ENCODE assay signal across 8 cellular contexts in the genomic region with DNA sequence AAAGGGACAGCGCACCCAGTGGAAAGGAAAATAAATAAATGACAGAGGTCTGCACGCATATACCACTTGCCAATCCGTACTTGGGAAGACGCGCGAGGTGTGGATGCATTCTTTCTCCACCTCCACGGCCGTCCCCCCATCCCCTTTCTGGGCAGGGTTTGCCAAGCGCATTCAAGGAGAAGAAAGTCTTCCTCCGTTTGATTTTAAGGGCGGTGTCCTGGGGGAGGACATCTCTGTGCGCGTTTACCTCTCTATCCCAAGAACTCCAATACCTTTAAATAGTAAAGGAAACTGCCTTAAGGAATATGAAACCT. TPM values are rescaled to one million over a fixed set of nuclear protein-coding genes. Genes with fewer than 3 reads are reported as not detected.
DNase-seq lines count a peak whose midpoint lies in the region; TF ChIP-seq lines count a peak whose summit lies in the region.

No MANE protein-coding gene starts in this region.

- H3K36me3 ChIP-seq in BE2C, result no peaks in the 10 kb centered on the region
- H3K36me3 ChIP-seq in Loucy (ENCODE audit: insufficient read depth, low read length), result no peaks in the 10 kb centered on the region
- H3K36me3 ChIP-seq in ectodermal cell (ENCODE audit: control insufficient read depth, insufficient read depth, low read length), result no peaks in the 10 kb centered on the region

- no peak overlapping the region for H3K27ac ChIP-seq in ectodermal cell (ENCODE audit: insufficient read depth, low read depth, low read length, poor library complexity, severe bottlenecking)

- H3K36me3 Mint-ChIP-seq in nephron (ENCODE audit: low read depth), result no peaks in the 10 kb centered on the region

- no peaks in the 10 kb centered on the region for H3K9me2 ChIP-seq in Loucy (replicated peaks; ENCODE audit: low read depth, low read length)

- H3K4me1 ChIP-seq in BE2C (no peaks in the 10 kb centered on the region), Loucy (ENCODE audit: insufficient read depth, low read length, poor library complexity, severe bottlenecking) (peaks cover 30% of the 10 kb centered on the region), ectodermal cell (ENCODE audit: control insufficient read depth, insufficient read depth, low read length) (peaks cover 5% of the 10 kb centered on the region)

- H3F3A ChIP-seq in Loucy (ENCODE audit: low read depth), result no peaks in the 10 kb centered on the region

- TF ChIP-seq CTCF in BE2C (IDR thresholded peaks at IDR 0.05; ENCODE audit: low read depth, low read length) (peak; percentile 12; the same call in 1 of the 2 replicates), Loucy (conservative IDR thresholded peaks at IDR 0.05; ENCODE audit: low read length) (peak; percentile 16; the same call in 1 of the 2 replicates), nephron (IDR thresholded peaks at IDR 0.05; ENCODE audit: unreplicated experiment in 3 of 3) (no peak)

- peak overlapping the region; percentile 79 for H3K9ac ChIP-seq in Loucy (ENCODE audit: low read depth, low read length, poor library complexity, severe bottlenecking)

- H3K27ac Mint-ChIP-seq in nephron, result peak overlapping the region; percentile 80 to 95 (median 94)

- peak overlapping the region; percentile 96 for H2AFZ ChIP-seq in Loucy (ENCODE audit: low read length)

- peak overlapping the region; percentile 94 to 100 (median 94) for H3K4me3 Mint-ChIP-seq in nephron

- H3K9me3 ChIP-seq in BE2C, result no peaks in the 10 kb centered on the region
- H3K9me3 ChIP-seq in Loucy (ENCODE audit: insufficient read depth, low read depth, low read length), result no peaks in the 10 kb centered on the region
- no peaks in the 10 kb centered on the region for H3K9me3 ChIP-seq in ectodermal cell (ENCODE audit: control insufficient read depth, low read length)

- H3K4me1 Mint-ChIP-seq in nephron, result peaks cover 51% of the 10 kb centered on the region

- DNase-seq in BE2C, result no peak
- no peak for DNase-seq in NCI-H510A treated with DMSO at 0.1 percent for 48 hours (lab: John Stamatoyannopoulos, UW)
- DNase-seq in NAMALWA (ENCODE audit: low spot score), result no peak
- no peak for DNase-seq in H4 (ENCODE audit: low spot score)
- no peak for DNase-seq in activated CD4-positive, alpha-beta T cell treated with anti-CD3 and anti-CD28 coated beads for 1 hour

- H3K4me3 ChIP-seq in BE2C (ENCODE audit: low read depth, low read length), result peak overlapping the region; percentile 82
- H3K4me3 ChIP-seq in Loucy (ENCODE audit: low read length, poor library complexity, severe bottlenecking), result peak overlapping the region; percentile 86
- H3K4me3 ChIP-seq in ectodermal cell (ENCODE audit: insufficient read depth, low read depth, low read length), result peak overlapping the region; percentile 86

- H3K9me3 Mint-ChIP-seq in nephron, result no peaks in the 10 kb centered on the region

- H3K27me3 ChIP-seq in BE2C, result peaks cover 56% of the 10 kb centered on the region
- no peaks in the 10 kb centered on the region for H3K27me3 ChIP-seq in Loucy (ENCODE audit: insufficient read depth, low read length, poor library complexity, severe bottlenecking)
- H3K27me3 ChIP-seq in ectodermal cell (ENCODE audit: control insufficient read depth, insufficient read depth, low read length, poor library complexity, severe bottlenecking), result peaks cover 28% of the 10 kb centered on the region

- peak overlapping the region; percentile 91 for H3K4me2 ChIP-seq in Loucy (ENCODE audit: low read depth, low read length, poor library complexity, severe bottlenecking)

- H4K20me1 ChIP-seq in Loucy (ENCODE audit: insufficient read depth, low read length, poor library complexity, severe bottlenecking), result peaks cover 4% of the 10 kb centered on the region

- peaks cover 48% of the 10 kb centered on the region for H3K27me3 Mint-ChIP-seq in nephron (ENCODE audit: low read depth)

- WGBS in ectodermal cell, 2 experiments, result 2% methylated on average over 8 to 13 of the region's 13 CpGs

- peaks cover 24% of the 10 kb centered on the region; the same call in 1 of the 2 replicates for H3K79me2 ChIP-seq in Loucy (ENCODE audit: insufficient read depth, low read length)

RNA-seq across cellular contexts. Expression of a gene that starts 0.6 kb away (rescaled TPM):
- 1.4 TPM for polyA plus RNA-seq in BE2C (2012; ENCODE audit: insufficient read depth, insufficient read length, low read depth)
- polyA plus RNA-seq in ectodermal cell (2013, experiment 1 of 4), result 7.5 TPM
- polyA plus RNA-seq in ectodermal cell (2013, experiment 2 of 4), result 8.5 TPM
- 5.5 TPM for polyA plus RNA-seq in ectodermal cell (2013, experiment 3 of 4)
- 6.4 TPM for polyA plus RNA-seq in ectodermal cell (2013, experiment 4 of 4)
- total RNA-seq in H4 (2014; rRNA removed; shearing (Covaris generic)), result 21.2 and 25.1 TPM in 2 replicates

Comparison
In these comparisons a context has a peak if more than half of its experiments do, and no peak if none do; other contexts are left out.
1. CTCF ChIP-seq: peak in BE2C (single experiment) and Loucy (single experiment); none in nephron (0 of 3).
2. Peak in every context shown above with its lines, with median percentiles within 50 percentile points of each other: H3K4me3 ChIP-seq.